Comparison of ENCODE assay signal across 1 cellular context in the genomic region with DNA sequence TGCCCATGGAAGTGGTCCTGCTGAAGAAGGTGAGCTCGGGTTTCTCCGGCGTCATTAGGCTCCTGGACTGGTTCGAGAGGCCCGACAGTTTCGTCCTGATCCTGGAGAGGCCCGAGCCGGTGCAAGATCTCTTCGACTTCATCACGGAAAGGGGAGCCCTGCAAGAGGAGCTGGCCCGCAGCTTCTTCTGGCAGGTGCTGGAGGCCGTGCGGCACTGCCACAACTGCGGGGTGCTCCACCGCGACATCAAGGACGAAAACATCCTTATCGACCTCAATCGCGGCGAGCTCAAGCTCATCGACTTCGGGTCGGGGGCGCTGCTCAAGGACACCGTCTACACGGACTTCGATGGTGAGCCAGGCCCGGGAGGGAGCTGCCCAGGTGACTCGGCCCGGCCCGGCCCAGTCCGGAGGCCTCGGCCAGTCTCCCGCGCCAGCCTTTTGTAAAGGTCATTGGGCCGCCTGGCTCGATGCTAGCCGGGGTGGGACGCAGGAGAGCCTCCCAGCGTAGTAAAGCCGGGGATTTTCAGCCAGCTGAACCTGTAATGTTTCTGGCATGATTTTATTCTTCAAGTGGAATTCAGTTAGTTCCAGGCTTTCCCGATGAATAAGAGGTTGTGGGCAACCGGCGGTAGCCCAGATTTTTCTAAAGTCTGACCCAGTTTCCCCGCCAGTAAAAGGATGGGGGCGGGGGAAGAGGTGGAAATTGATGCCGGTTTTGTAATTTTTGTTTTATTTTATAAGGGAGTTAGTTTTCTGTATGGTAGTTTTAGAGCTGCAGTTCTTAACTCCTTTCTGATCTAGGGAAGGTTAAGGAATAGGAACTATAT.
TF ChIP-seq lines count a peak whose summit lies in the region.

No MANE protein-coding gene starts in this region.

TF ChIP-seq in K562, 482 proteins besides CTCF, POLR2A, EP300 and RAD21 (continued from another document and continues in another):
- TF ChIP-seq ZNF398 (CRISPR knock-in tag; IDR thresholded peaks at IDR 0.05) (no peak), YBX1 (IDR thresholded peaks at IDR 0.05) (no peak), MAFK (IDR thresholded peaks at IDR 0.05; ENCODE audit: low read length) (no peak), KAT8 (IDR thresholded peaks at IDR 0.05; ENCODE audit: low read depth) (no peak), GABPB2 (CRISPR knock-in tag; conservative IDR thresholded peaks at IDR 0.05) (no peak), RREB1 (CRISPR knock-in tag; IDR thresholded peaks at IDR 0.05) (peak; percentile 70; the same call in 1 of the 2 replicates), KHSRP (IDR thresholded peaks at IDR 0.05) (no peak), FIP1L1 (IDR thresholded peaks at IDR 0.05; ENCODE audit: low read depth, low read length, poor library complexity, severe bottlenecking) (peak; percentile 23), ZNF175 (CRISPR knock-in tag; IDR thresholded peaks at IDR 0.05; ENCODE audit: low read depth) (no peak), ZNF780A (CRISPR knock-in tag; IDR thresholded peaks at IDR 0.05) (no peak), ZNF668 (CRISPR knock-in tag; IDR thresholded peaks at IDR 0.05) (no peak), CSDE1 (IDR thresholded peaks at IDR 0.05) (no peak), NFYB (IDR thresholded peaks at IDR 0.05; ENCODE audit: extremely low read depth, insufficient read length) (no peak), ELF4 (CRISPR knock-in tag; IDR thresholded peaks at IDR 0.05) (no peak), XRCC4 (IDR thresholded peaks at IDR 0.05; ENCODE audit: extremely low read depth, insufficient read depth, insufficient read length) (no peak), RHOXF2B (CRISPR knock-in tag; conservative IDR thresholded peaks at IDR 0.05) (no peak), ZNF785 (CRISPR knock-in tag; IDR thresholded peaks at IDR 0.05) (peak; percentile 58; the same call in 1 of the 2 replicates), ETV6 (IDR thresholded peaks at IDR 0.05; ENCODE audit: borderline replicate concordance in 1 of 2, low read depth in 2 of 2, low read length in 1 of 2) (no peak), ETV6 (CRISPR knock-in tag; IDR thresholded peaks at IDR 0.05; ENCODE audit: borderline replicate concordance) (no peak), CEBPB (tag; IDR thresholded peaks at IDR 0.05) (no peak), GMEB1 (CRISPR knock-in tag; IDR thresholded peaks at IDR 0.05) (0 out of 2 replicates have a peak, but pooled peaks have one; percentile 17), ZNF253 (CRISPR knock-in tag; conservative IDR thresholded peaks at IDR 0.05) (no peak)
- TF ChIP-seq, protein P1, sequence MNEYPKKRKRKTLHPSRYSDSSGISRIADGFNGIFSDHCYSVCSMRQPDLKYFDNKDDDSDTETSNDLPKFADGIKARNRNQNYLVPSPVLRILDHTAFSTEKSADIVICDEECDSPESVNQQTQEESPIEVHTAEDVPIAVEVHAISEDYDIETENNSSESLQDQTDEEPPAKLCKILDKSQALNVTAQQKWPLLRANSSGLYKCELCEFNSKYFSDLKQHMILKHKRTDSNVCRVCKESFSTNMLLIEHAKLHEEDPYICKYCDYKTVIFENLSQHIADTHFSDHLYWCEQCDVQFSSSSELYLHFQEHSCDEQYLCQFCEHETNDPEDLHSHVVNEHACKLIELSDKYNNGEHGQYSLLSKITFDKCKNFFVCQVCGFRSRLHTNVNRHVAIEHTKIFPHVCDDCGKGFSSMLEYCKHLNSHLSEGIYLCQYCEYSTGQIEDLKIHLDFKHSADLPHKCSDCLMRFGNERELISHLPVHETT (CRISPR knock-in tag; conservative IDR thresholded peaks at IDR 0.05 in 1 of 2, IDR thresholded peaks at IDR 0.05 in 1 of 2) = peak in 1 of 2 experiments; percentile 14; a peak in 2 of 4 replicates
- TF ChIP-seq, protein P2, sequence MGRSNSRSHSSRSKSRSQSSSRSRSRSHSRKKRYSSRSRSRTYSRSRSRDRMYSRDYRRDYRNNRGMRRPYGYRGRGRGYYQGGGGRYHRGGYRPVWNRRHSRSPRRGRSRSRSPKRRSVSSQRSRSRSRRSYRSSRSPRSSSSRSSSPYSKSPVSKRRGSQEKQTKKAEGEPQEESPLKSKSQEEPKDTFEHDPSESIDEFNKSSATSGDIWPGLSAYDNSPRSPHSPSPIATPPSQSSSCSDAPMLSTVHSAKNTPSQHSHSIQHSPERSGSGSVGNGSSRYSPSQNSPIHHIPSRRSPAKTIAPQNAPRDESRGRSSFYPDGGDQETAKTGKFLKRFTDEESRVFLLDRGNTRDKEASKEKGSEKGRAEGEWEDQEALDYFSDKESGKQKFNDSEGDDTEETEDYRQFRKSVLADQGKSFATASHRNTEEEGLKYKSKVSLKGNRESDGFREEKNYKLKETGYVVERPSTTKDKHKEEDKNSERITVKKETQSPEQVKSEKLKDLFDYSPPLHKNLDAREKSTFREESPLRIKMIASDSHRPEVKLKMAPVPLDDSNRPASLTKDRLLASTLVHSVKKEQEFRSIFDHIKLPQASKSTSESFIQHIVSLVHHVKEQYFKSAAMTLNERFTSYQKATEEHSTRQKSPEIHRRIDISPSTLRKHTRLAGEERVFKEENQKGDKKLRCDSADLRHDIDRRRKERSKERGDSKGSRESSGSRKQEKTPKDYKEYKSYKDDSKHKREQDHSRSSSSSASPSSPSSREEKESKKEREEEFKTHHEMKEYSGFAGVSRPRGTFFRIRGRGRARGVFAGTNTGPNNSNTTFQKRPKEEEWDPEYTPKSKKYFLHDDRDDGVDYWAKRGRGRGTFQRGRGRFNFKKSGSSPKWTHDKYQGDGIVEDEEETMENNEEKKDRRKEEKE (IDR thresholded peaks at IDR 0.05; ENCODE audit: borderline replicate concordance in 1 of 2, control insufficient read depth in 1 of 2, low read depth in 2 of 2, low read length in 1 of 2) = no peak
- TF ChIP-seq, protein P3, sequence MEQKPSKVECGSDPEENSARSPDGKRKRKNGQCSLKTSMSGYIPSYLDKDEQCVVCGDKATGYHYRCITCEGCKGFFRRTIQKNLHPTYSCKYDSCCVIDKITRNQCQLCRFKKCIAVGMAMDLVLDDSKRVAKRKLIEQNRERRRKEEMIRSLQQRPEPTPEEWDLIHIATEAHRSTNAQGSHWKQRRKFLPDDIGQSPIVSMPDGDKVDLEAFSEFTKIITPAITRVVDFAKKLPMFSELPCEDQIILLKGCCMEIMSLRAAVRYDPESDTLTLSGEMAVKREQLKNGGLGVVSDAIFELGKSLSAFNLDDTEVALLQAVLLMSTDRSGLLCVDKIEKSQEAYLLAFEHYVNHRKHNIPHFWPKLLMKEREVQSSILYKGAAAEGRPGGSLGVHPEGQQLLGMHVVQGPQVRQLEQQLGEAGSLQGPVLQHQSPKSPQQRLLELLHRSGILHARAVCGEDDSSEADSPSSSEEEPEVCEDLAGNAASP (IDR thresholded peaks at IDR 0.05) = no peak
- TF ChIP-seq, protein P4, sequence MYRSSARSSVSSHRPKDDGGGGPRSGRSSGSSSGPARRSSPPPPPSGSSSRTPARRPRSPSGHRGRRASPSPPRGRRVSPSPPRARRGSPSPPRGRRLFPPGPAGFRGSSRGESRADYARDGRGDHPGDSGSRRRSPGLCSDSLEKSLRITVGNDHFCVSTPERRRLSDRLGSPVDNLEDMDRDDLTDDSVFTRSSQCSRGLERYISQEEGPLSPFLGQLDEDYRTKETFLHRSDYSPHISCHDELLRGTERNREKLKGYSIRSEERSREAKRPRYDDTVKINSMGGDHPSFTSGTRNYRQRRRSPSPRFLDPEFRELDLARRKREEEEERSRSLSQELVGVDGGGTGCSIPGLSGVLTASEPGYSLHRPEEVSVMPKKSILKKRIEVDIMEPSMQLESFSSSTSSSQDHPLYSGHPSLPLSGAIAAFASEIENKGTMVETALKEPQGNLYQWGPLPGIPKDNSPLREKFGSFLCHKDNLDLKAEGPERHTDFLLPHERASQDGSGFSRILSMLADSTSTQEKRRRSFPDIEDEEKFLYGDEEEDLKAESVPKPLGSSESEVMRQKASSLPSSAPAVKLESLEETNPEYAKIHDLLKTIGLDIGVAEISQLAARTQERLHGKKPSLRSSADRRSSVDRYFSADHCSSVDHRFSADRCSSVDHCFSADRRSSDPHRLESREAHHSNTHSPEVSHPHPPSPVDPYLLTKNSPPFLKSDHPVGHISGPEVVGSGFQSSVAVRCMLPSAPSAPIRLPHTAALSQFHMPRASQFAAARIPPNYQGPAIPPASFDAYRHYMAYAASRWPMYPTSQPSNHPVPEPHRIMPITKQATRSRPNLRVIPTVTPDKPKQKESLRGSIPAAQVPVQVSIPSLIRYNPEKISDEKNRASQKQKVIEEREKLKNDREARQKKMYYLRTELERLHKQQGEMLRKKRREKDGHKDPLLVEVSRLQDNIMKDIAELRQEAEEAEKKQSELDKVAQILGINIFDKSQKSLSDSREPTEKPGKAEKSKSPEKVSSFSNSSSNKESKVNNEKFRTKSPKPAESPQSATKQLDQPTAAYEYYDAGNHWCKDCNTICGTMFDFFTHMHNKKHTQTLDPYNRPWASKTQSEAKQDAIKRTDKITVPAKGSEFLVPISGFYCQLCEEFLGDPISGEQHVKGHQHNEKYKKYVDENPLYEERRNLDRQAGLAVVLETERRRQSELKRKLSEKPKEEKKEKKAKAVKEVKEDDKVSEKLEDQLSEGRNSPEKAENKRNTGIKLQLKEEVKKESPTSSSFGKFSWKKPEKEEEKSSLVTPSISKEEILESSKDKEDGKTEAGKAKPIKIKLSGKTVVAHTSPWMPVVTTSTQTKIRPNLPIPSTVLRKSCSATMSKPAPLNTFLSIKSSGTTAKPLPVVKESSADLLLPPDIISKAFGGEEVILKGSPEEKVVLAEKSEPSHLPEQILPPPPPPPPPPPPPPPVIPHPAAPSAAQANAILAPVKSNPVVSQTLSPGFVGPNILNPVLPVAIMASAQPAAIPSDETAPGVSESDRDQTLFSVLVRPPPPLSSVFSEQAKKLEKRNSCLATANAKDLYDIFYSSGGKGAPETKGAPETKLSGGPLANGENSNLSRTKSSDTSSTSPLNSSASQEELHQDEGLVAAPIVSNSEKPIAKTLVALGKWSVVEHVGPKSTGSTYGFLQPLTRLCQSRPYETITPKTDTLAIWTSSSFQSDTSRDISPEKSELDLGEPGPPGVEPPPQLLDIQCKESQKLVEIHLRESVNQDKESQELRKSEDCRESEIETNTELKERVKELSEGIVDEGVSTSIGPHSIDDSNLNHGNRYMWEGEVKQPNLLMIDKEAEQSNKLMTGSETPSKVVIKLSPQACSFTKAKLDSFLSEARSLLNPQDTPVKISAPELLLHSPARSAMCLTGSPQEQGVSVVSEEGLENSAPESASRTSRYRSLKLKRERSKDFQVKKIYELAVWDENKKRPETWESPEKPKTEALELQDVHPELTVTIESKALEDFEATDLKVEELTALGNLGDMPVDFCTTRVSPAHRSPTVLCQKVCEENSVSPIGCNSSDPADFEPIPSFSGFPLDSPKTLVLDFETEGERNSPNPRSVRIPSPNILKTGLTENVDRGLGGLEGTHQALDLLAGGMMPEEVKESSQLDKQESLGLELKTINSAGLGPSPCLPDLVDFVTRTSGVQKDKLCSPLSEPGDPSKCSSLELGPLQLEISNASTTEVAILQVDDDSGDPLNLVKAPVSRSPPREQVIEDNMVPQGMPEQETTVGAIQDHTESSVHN (IDR thresholded peaks at IDR 0.05; ENCODE audit: borderline replicate concordance in 1 of 2, low read depth in 1 of 2) = no peak; a peak in 1 of 4 replicates
